In genomic region chr15:40506964-40507571, GRCh38 we compare ENCODE assay signal across 9 cellular contexts. TPM values are rescaled to one million over a fixed set of nuclear protein-coding genes. Genes with fewer than 3 reads are reported as not detected.
DNase-seq lines count a peak whose midpoint lies in the region; ATAC-seq, FAIRE-seq and TF ChIP-seq lines count a peak whose summit lies in the region.
"Had no signal": no experiment of that assay in that cellular context is flagged by ENCODE, and none has a peak within 500 bp of the region (broad histone marks: within the 10 kb centered on the region; RNA-seq: fewer than 3 reads in every experiment).

No MANE protein-coding gene starts in this region.

- H3F3A ChIP-seq in MM.1S (ENCODE audit: insufficient read depth, low read length) = no peaks in the 10 kb centered on the region; the same call in 1 of the 2 replicates

- peak; percentile 90 for ATAC-seq in activated naive CD8-positive, alpha-beta T cell treated with anti-CD3 and anti-CD28 coated beads, Interleukin-2, amount 10 ng/mL, durations not matched to agents 7 days and 5 days (ENCODE audit: low read depth)
- peak; percentile 76 to 93 (median 92) for ATAC-seq in heart left ventricle

- H3K4me2 ChIP-seq in MM.1S (ENCODE audit: low read depth, low read length) = peak overlapping the region; percentile 59

- H2AFZ ChIP-seq in MM.1S (ENCODE audit: low read length) = peak overlapping the region; percentile 48

- POLR2A ChIA-PET in activated naive CD8-positive, alpha-beta T cell treated with anti-CD3 and anti-CD28 coated beads, Interleukin-2, amount 10 ng/mL, durations not matched to agents 7 days and 5 days (lab: Charles Lee) = no interaction called here

- H3K27me3 ChIP-seq in MM.1S (replicated peaks; ENCODE audit: insufficient read depth, low read length) = 0 out of 2 replicates have a peak, but pooled peaks cover 4% of the 10 kb centered on the region
- H3K27me3 ChIP-seq in heart left ventricle = peaks cover 0 to 39% (median 0%) of the 10 kb centered on the region in 9 donors

- H3K79me2 ChIP-seq in MM.1S (ENCODE audit: low read length) = no peaks in the 10 kb centered on the region

- peak overlapping the region; percentile 33 for H3K4me3 Mint-ChIP-seq in activated naive CD8-positive, alpha-beta T cell treated with anti-CD3 and anti-CD28 coated beads, Interleukin-2, amount 10 ng/mL, durations not matched to agents 7 days and 5 days
- H3K4me3 Mint-ChIP-seq in type B pancreatic cell = peak overlapping the region; percentile 60

- peak overlapping the region; percentile 27; the same call in 1 of the 2 replicates for H3K9ac ChIP-seq in MM.1S (ENCODE audit: low read length)

- peaks cover 24% of the 10 kb centered on the region for H3K4me1 Mint-ChIP-seq in activated naive CD8-positive, alpha-beta T cell treated with anti-CD3 and anti-CD28 coated beads, Interleukin-2, amount 10 ng/mL, durations not matched to agents 7 days and 5 days
- H3K4me1 Mint-ChIP-seq in type B pancreatic cell (ENCODE audit: unreplicated experiment) = peaks cover 19% of the 10 kb centered on the region

- no peaks in the 10 kb centered on the region for H4K20me1 ChIP-seq in MM.1S (ENCODE audit: insufficient read depth, low read length)

- no peak overlapping the region for H3K27ac Mint-ChIP-seq in activated naive CD8-positive, alpha-beta T cell treated with anti-CD3 and anti-CD28 coated beads, Interleukin-2, amount 10 ng/mL, durations not matched to agents 7 days and 5 days
- no peak overlapping the region for H3K27ac Mint-ChIP-seq in type B pancreatic cell

- peak; percentile 78 for TF ChIP-seq CTCF in MM.1S (IDR thresholded peaks at IDR 0.05; ENCODE audit: low read length)
- TF ChIP-seq CTCF in heart left ventricle (IDR thresholded peaks at IDR 0.05) = peak; percentile 59 to 90 (median 70)
- peak; percentile 75 for TF ChIP-seq CTCF in type B pancreatic cell (conservative IDR thresholded peaks at IDR 0.05)

- H3K4me3 ChIP-seq in MM.1S (ENCODE audit: low read length) (peak overlapping the region; percentile 47), heart left ventricle (peak overlapping the region in 10 of 12 donors; percentile 20 to 46 (median 34))

- DNase-seq in GM12892 (ENCODE audit: insufficient read length) (peak; percentile 63), MM.1S (peak; percentile 74), SW480 (ENCODE audit: low spot score) (peak; percentile 69), heart left ventricle (peak; percentile 78 to 88 (median 83)), posterior vena cava (ENCODE audit: low spot score) (peak; percentile 89), type B pancreatic cell (ENCODE audit: extremely low spot score, unreplicated experiment) (peak; percentile 83), NCI-H2196 treated with DMSO at 0.1 percent for 48 hours (lab: John Stamatoyannopoulos, UW; ENCODE audit: unreplicated experiment) (no peak)
- DNase-seq in activated naive CD8-positive, alpha-beta T cell treated with anti-CD3 and anti-CD28 coated beads, Interleukin-2, amount 10 ng/mL, durations not matched to agents 7 days and 5 days = peak; percentile 75

- H3K4me1 ChIP-seq in MM.1S (ENCODE audit: low read length) = 0 out of 2 replicates have a peak, but pooled peaks cover 6% of the 10 kb centered on the region
- peaks cover 0 to 24% (median 17%) of the 10 kb centered on the region in 12 donors for H3K4me1 ChIP-seq in heart left ventricle

- intact Hi-C loops in heart left ventricle (cut with DNase I) (loop anchor here in 6 of 10 donors (1.0 to 10.0 kb wide), 6 partner anchors 36 to 66 kb away; partner anchors contain the start of gene BAHD1 (in 4 of the 6)), posterior vena cava (cut with DNase I) (no loop called here)

- no peaks in the 10 kb centered on the region for H3K36me3 Mint-ChIP-seq in activated naive CD8-positive, alpha-beta T cell treated with anti-CD3 and anti-CD28 coated beads, Interleukin-2, amount 10 ng/mL, durations not matched to agents 7 days and 5 days
- H3K36me3 Mint-ChIP-seq in type B pancreatic cell = peaks cover under 1% of the 10 kb centered on the region

- H3K9me3 ChIP-seq in MM.1S (replicated peaks; ENCODE audit: insufficient read depth, low read length) (no peaks in the 10 kb centered on the region), heart left ventricle (no peaks in the 10 kb centered on the region)
- H3K9me3 ChIP-seq: neutrophil had no signal

- no peaks in the 10 kb centered on the region for H3K9me2 ChIP-seq in MM.1S (replicated peaks; ENCODE audit: insufficient read depth, low read length)

- FAIRE-seq in GM12892 (lab: Jason Lieb, UNC) = no peak

- H3K9me3 Mint-ChIP-seq in activated naive CD8-positive, alpha-beta T cell treated with anti-CD3 and anti-CD28 coated beads, Interleukin-2, amount 10 ng/mL, durations not matched to agents 7 days and 5 days = no peaks in the 10 kb centered on the region
- no peaks in the 10 kb centered on the region for H3K9me3 Mint-ChIP-seq in type B pancreatic cell

- H3K27ac ChIP-seq in MM.1S (ENCODE audit: low read length) (no peak overlapping the region), heart left ventricle (peak overlapping the region in 3 of 12 donors; percentile 31 to 42 (median 35))
- H3K27ac ChIP-seq: neutrophil had no signal

- 2 to 5% (median 3%) methylated on average over 29 to 30 of the region's 30 CpGs for WGBS in heart left ventricle, 4 donors

- no peak for TF ChIP-seq POLR2A in GM12892 (IDR thresholded peaks at IDR 0.05; ENCODE audit: low read depth, low read length)
- no peak for TF ChIP-seq POLR2A in heart left ventricle (IDR thresholded peaks at IDR 0.05)

- H3K27me3 Mint-ChIP-seq in activated naive CD8-positive, alpha-beta T cell treated with anti-CD3 and anti-CD28 coated beads, Interleukin-2, amount 10 ng/mL, durations not matched to agents 7 days and 5 days = peaks cover 73% of the 10 kb centered on the region
- peaks cover 46% of the 10 kb centered on the region for H3K27me3 Mint-ChIP-seq in type B pancreatic cell

- H3K36me3 ChIP-seq in MM.1S (replicated peaks; ENCODE audit: insufficient read depth, low read length) (no peaks in the 10 kb centered on the region), heart left ventricle (no peaks in the 10 kb centered on the region)
- H3K36me3 ChIP-seq: neutrophil had no signal

RNA-seq across cellular contexts. Expression of gene CHST14, which starts 36.3 kb away (rescaled TPM):
- 6.0 TPM for polyA plus RNA-seq in GM12892 (2012; ENCODE audit: missing spikeins)
- total RNA-seq in activated naive CD8-positive, alpha-beta T cell treated with anti-CD3 and anti-CD28 coated beads, Interleukin-2, amount 10 ng/mL, durations not matched to agents 7 days and 5 days = 10 to 100 TPM in 1 of 2 experiments, 1 to 10 TPM in 1; 9.8 to 10.8 TPM
- 10 to 100 TPM in 3 of 9 donors, 1 to 10 TPM in 6; 6.4 to 10.8 (median 8.6) TPM for total RNA-seq in heart left ventricle
- 1 to 10 TPM; 6.0 to 6.2 TPM for polyA plus RNA-seq in heart left ventricle
- total RNA-seq in posterior vena cava = 10 to 100 TPM; 11.8 to 15.8 TPM
- total RNA-seq in type B pancreatic cell (ENCODE audit: low replicate concordance) = 12.7 and 24.2 TPM in 2 replicates

RNA-seq across cellular contexts. Expression of gene CCDC32, which starts 57.8 kb away (rescaled TPM):
- 58.9 TPM for polyA plus RNA-seq in GM12892 (2012; ENCODE audit: missing spikeins)
- total RNA-seq in activated naive CD8-positive, alpha-beta T cell treated with anti-CD3 and anti-CD28 coated beads, Interleukin-2, amount 10 ng/mL, durations not matched to agents 7 days and 5 days = 10 to 100 TPM; 26.2 to 26.8 TPM
- 10 to 100 TPM; 13.0 to 38.2 (median 23.6) TPM for total RNA-seq in heart left ventricle
- 10 to 100 TPM; 28.2 to 34.8 TPM for polyA plus RNA-seq in heart left ventricle
- 10 to 100 TPM; 27.0 to 31.1 TPM for total RNA-seq in posterior vena cava
- total RNA-seq in type B pancreatic cell (ENCODE audit: low replicate concordance) = 18.4 and 21.0 TPM in 2 replicates

Comparison
In these comparisons a context has a peak if more than half of its experiments do, and no peak if none do; other contexts are left out.
1. intact Hi-C loops: an anchor here in heart left ventricle (1.0 to 10.0 kb wide); none called in posterior vena cava.